ENCODE assay signal across 31 cellular contexts in the genomic region with DNA sequence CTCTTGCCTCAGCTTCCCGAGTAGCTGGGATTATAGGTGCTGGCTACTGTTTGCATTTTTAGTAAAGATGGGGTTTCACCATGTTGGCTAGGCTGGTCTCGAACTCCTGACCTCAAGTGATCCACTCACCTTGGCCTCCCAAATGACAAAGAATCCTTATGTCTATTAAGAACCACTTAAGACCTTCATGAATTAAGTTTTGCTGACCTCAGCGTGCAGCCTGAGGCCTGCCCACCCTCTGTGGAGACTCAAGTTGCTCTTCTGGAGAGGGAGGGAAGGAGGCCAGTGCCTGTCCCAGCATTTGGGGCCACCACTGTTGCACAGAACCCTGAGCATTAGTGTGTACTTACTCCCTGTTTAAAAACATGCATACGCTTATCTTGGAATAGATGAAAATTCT.
DNase-seq lines count a peak whose midpoint lies in the region; ATAC-seq, FAIRE-seq and TF ChIP-seq lines count a peak whose summit lies in the region.
"Had no signal": no experiment of that assay in that cellular context is flagged by ENCODE, and none has a peak within 500 bp of the region (broad histone marks: within the 10 kb centered on the region; RNA-seq: fewer than 3 reads in every experiment).

No MANE protein-coding gene starts in this region.

- H3K9me3 ChIP-seq in HepG2 (ENCODE audit: low read length) (no peaks in the 10 kb centered on the region), right lobe of liver (no peaks in the 10 kb centered on the region), IMR-90 (ENCODE audit: control insufficient read depth, insufficient read depth, low read length) (no peaks in the 10 kb centered on the region), GM23248 (ENCODE audit: low read depth) (no peaks in the 10 kb centered on the region)
- H3K9me3 ChIP-seq: A549; BE2C; BLaER1; BLaER1 treated with 17β-estradiol and CSF1 and Interleukin-3, amounts not matched to agents 10 nM and 100 nM; Caco-2 had no signal

- BruUV-seq in HepG2 (replicated peaks; lab: Mats Ljungman, UMichigan) (no TSS peak), IMR-90 (replicated peaks; lab: Mats Ljungman, UMichigan) (no TSS peak)

- dilution Hi-C loops in IMR-90 (cut with HindIII; ENCODE audit: low sequenced_read_pairs, unreplicated experiment), result no loop called here

- no peak overlapping the region for H3K56ac ChIP-seq in IMR-90 (ENCODE audit: extremely low read depth, insufficient read depth, low read length)

- intact Hi-C loops in HepG2 (cut with micrococcal nuclease; ENCODE audit: unreplicated experiment), result no loop called here
- intact Hi-C loops in right lobe of liver (cut with DNase I), result no loop called here
- intact Hi-C loops in IMR-90 (cut with micrococcal nuclease), result no loop called here

- H4K5ac ChIP-seq in IMR-90 (ENCODE audit: low read depth, low read length), result no peak overlapping the region

- no peak overlapping the region for H2BK15ac ChIP-seq in IMR-90 (ENCODE audit: low read depth, low read length)

- in situ Hi-C loops in HepG2 (cut with HindIII; ENCODE audit: extremely low pct_ligation_motif_present, low pct_unique_long_range_greater_than_20kb), result no loop called here
- in situ Hi-C loops in IMR-90 (cut with MboI; ENCODE audit: low sequenced_read_pairs), result no loop called here
- in situ Hi-C loops in GM23248 (cut with MboI), result no loop called here

- H3K79me1 ChIP-seq in IMR-90 (ENCODE audit: low read depth in 1 of 2, low read length in 2 of 2), result no peaks in the 10 kb centered on the region

- H3K9me1 ChIP-seq in IMR-90 (ENCODE audit: insufficient read depth, low read length), result peaks cover 4% of the 10 kb centered on the region; the same call in 1 of the 2 replicates

- DNase-seq in HepG2 (ENCODE audit: low spot score) (no peak), right lobe of liver (no peak), IMR-90 (no peak), GM23248 (no peak)
- DNase-seq: 8988T; ACHN; AML-193; BE2C; C1 segment of cervical spinal cord; Caco-2; Calu3; CD4-positive, alpha-beta memory T cell; CD4-positive, alpha-beta T cell; CD4-positive, CD25-positive, alpha-beta regulatory T cell; CD8-positive, alpha-beta memory T cell; CD8-positive, alpha-beta T cell; COR-L47; DMS 273 treated with DMSO at 0.1 percent for 48 hours; DMS153; DMS53; DMS79; DMS79 treated with DMSO at 0.1 percent for 48 hours; DND-41; EL had no signal

- H3K4me1 ChIP-seq in HepG2 (ENCODE audit: insufficient read depth, low read length) (no peaks in the 10 kb centered on the region), right lobe of liver (no peaks in the 10 kb centered on the region), IMR-90 (ENCODE audit: control insufficient read depth, insufficient read depth, low read length) (peaks cover 6% of the 10 kb centered on the region; the same call in 1 of the 2 replicates), GM23248 (ENCODE audit: insufficient read depth) (no peaks in the 10 kb centered on the region)
- H3K4me1 ChIP-seq: A549, BE2C had no signal

- no peaks in the 10 kb centered on the region for H3K9me2 ChIP-seq in GM23248 (ENCODE audit: insufficient read depth)

- no peaks in the 10 kb centered on the region for H3F3A ChIP-seq in GM23248 (ENCODE audit: insufficient read depth)

- CTCF ChIA-PET in HepG2 (lab: Yijun Ruan, JAX; ENCODE audit: low intra/inter-chr PET ratio, low total read pairs), result no interaction called here
- CTCF ChIA-PET in IMR-90 (lab: Yijun Ruan, JAX), result no interaction called here

- H2AK5ac ChIP-seq in IMR-90 (ENCODE audit: low read depth, low read length), result no peak overlapping the region

- no peak for ATAC-seq in HepG2
- no peak for ATAC-seq in right lobe of liver
- ATAC-seq in IMR-90 (ENCODE audit: low read depth), result no peak
- ATAC-seq: A549; CD8-positive, alpha-beta T cell had no signal

- H3K27ac ChIP-seq in HepG2 (ENCODE audit: extremely low read length, insufficient read depth, low read length), result no peak overlapping the region
- no peak overlapping the region for H3K27ac ChIP-seq in right lobe of liver
- H3K27ac ChIP-seq in IMR-90 (ENCODE audit: insufficient read depth, low read length), result no peak overlapping the region
- H3K27ac ChIP-seq in GM23248, result no peak overlapping the region
- H3K27ac ChIP-seq: 22Rv1; A549; BLaER1; BLaER1 treated with 17β-estradiol and CSF1 and Interleukin-3, amounts not matched to agents 10 nM and 100 nM; C4-2B had no signal

- H3K4me3 ChIP-seq in HepG2 (replicated peaks in 1 of 3; ENCODE audit: insufficient read depth in 1 of 3, low read depth in 2 of 3, low read length in 3 of 3) (no peak overlapping the region), right lobe of liver (no peak overlapping the region), IMR-90 (ENCODE audit: insufficient read depth, low read depth, low read length) (no peak overlapping the region), GM23248 (no peak overlapping the region)
- H3K4me3 ChIP-seq: A549; BLaER1; BLaER1 treated with 17β-estradiol and CSF1 and Interleukin-3, amounts not matched to agents 10 nM and 100 nM had no signal

- 27% methylated on average over 4 of the region's 4 CpGs for WGBS in HepG2 (ENCODE audit: low lambda C conversion rate)
- WGBS in right lobe of liver (ENCODE audit: insufficient coverage, low coverage, low lambda C conversion rate, missing lambda C conversion rate), result 71% methylated on average over 4 of the region's 4 CpGs
- WGBS in IMR-90 (ENCODE audit: extremely low coverage in 2 of 2, insufficient read length in 1 of 2), 2 experiments, result 100% methylated on average over 1 of the region's 4 CpGs; no CpG with 5 or more reads in 1 of the 2 experiments
- WGBS in GM23248 (ENCODE audit: low coverage in 1 of 2, low lambda C conversion rate in 2 of 2, missing lambda C conversion rate in 2 of 2), 2 experiments, result 49 to 50% methylated on average over 4 of the region's 4 CpGs

- no peak for FAIRE-seq in HepG2 (lab: Jason Lieb, UNC)
- FAIRE-seq: A204.1, A549, D721Med had no signal

- no peak overlapping the region for H4K91ac ChIP-seq in IMR-90 (ENCODE audit: insufficient read depth, low read depth, low read length)

- H3K79me2 ChIP-seq in HepG2 (ENCODE audit: insufficient read depth, low read length) (no peaks in the 10 kb centered on the region), GM23248 (ENCODE audit: insufficient read depth) (no peaks in the 10 kb centered on the region)

- peaks cover 0 to 1% of the 10 kb centered on the region in 2 experiments; a peak in 1 of 5 replicates for H3K27me3 ChIP-seq in HepG2 (ENCODE audit: control insufficient read depth in 1 of 2, insufficient read depth in 2 of 2, low read length in 2 of 2)
- no peaks in the 10 kb centered on the region for H3K27me3 ChIP-seq in right lobe of liver
- H3K27me3 ChIP-seq in IMR-90 (ENCODE audit: control insufficient read depth, insufficient read depth, low read length), result no peaks in the 10 kb centered on the region
- no peaks in the 10 kb centered on the region for H3K27me3 ChIP-seq in GM23248 (replicated peaks; ENCODE audit: insufficient read depth)
- H3K27me3 ChIP-seq: BE2C, BLaER1 had no signal

- H3K18ac ChIP-seq in IMR-90 (ENCODE audit: low read depth, low read length), result no peak overlapping the region

- H3K4me2 ChIP-seq in HepG2 (ENCODE audit: low read depth, low read length) (no peak overlapping the region), IMR-90 (ENCODE audit: low read depth, low read length) (no peak overlapping the region), GM23248 (ENCODE audit: unreplicated experiment) (no peak overlapping the region)
- H3K4me2 ChIP-seq: A549 had no signal

- H3K9ac ChIP-seq in HepG2 (ENCODE audit: insufficient read depth, low read depth, low read length) (no peak overlapping the region), IMR-90 (ENCODE audit: low read depth, low read length) (no peak overlapping the region), GM23248 (no peak overlapping the region)
- H3K9ac ChIP-seq: BLaER1; BLaER1 treated with 17β-estradiol and CSF1 and Interleukin-3, amounts not matched to agents 10 nM and 100 nM had no signal

- H3K4ac ChIP-seq in IMR-90 (ENCODE audit: low read depth, low read length), result no peak overlapping the region

- TF ChIP-seq EP300 in HepG2 (IDR thresholded peaks at IDR 0.05; ENCODE audit: low read depth in 2 of 2, low read length in 2 of 2) (no peak), HepG2 (CRISPR knock-in tag; IDR thresholded peaks at IDR 0.05; ENCODE audit: borderline replicate concordance) (no peak)

- H4K8ac ChIP-seq in IMR-90 (ENCODE audit: low read depth in 2 of 2, low read length in 2 of 2), result no peak overlapping the region

- H2AK9ac ChIP-seq in IMR-90 (replicated peaks; ENCODE audit: low read depth, low read length, poor library complexity), result no peak overlapping the region

- TF ChIP-seq POLR2A in HepG2 (IDR thresholded peaks at IDR 0.05; ENCODE audit: insufficient read depth in 1 of 2, low read depth in 2 of 2, low read length in 2 of 2), result no peak
- TF ChIP-seq POLR2A in right lobe of liver (IDR thresholded peaks at IDR 0.05), result no peak
- TF ChIP-seq POLR2A in IMR-90 (IDR thresholded peaks at IDR 0.05; ENCODE audit: low read depth, low read length), result no peak

- H2BK120ac ChIP-seq in IMR-90 (ENCODE audit: low read depth, low read length), result no peak overlapping the region

- H3K23ac ChIP-seq in IMR-90 (ENCODE audit: low read depth, low read length), result no peak overlapping the region

- H4K20me1 ChIP-seq in HepG2 (ENCODE audit: insufficient read depth, low read length), result no peaks in the 10 kb centered on the region
- H4K20me1 ChIP-seq in IMR-90 (ENCODE audit: insufficient read depth, low read length), result no peaks in the 10 kb centered on the region
- no peaks in the 10 kb centered on the region for H4K20me1 ChIP-seq in GM23248 (ENCODE audit: insufficient read depth)
- H4K20me1 ChIP-seq: BLaER1 had no signal

- H3K14ac ChIP-seq in IMR-90 (replicated peaks; ENCODE audit: low read depth, low read length), result no peak overlapping the region

- no peak overlapping the region for H2BK5ac ChIP-seq in IMR-90 (ENCODE audit: low read depth, low read length, poor library complexity, severe bottlenecking)

- POLR2A ChIA-PET in HepG2 (lab: Yijun Ruan, JAX), result no interaction called here
- POLR2A ChIA-PET in IMR-90 (lab: Charles Lee; ENCODE audit: unreplicated experiment), result no interaction called here

- H2AFZ ChIP-seq in HepG2 (ENCODE audit: low read length) (no peak overlapping the region), IMR-90 (replicated peaks; ENCODE audit: low read length, poor library complexity) (no peak overlapping the region), GM23248 (no peak overlapping the region)

- TF ChIP-seq RAD21 in HepG2 (CRISPR knock-in tag; IDR thresholded peaks at IDR 0.05) (no peak), IMR-90 (IDR thresholded peaks at IDR 0.05; ENCODE audit: low read length) (no peak)

- H2BK20ac ChIP-seq in IMR-90 (ENCODE audit: low read depth, low read length), result no peak overlapping the region

- TF ChIP-seq CTCF in HepG2 (CRISPR knock-in tag; IDR thresholded peaks at IDR 0.05) (no peak), right lobe of liver (IDR thresholded peaks at IDR 0.05) (no peak), IMR-90 (conservative IDR thresholded peaks at IDR 0.05; ENCODE audit: low read depth, low read length) (no peak)

- H3K36me3 ChIP-seq in HepG2 (replicated peaks in 1 of 2; ENCODE audit: control insufficient read depth in 1 of 2, insufficient read depth in 2 of 2, low read length in 2 of 2) (no peaks in the 10 kb centered on the region), right lobe of liver (no peaks in the 10 kb centered on the region), IMR-90 (ENCODE audit: control insufficient read depth, insufficient read depth, low read length) (no peaks in the 10 kb centered on the region), GM23248 (ENCODE audit: low read depth) (no peaks in the 10 kb centered on the region)
- H3K36me3 ChIP-seq: BE2C; BLaER1; BLaER1 treated with 17β-estradiol and CSF1 and Interleukin-3, amounts not matched to agents 10 nM and 100 nM had no signal
